In the genomic region with DNA sequence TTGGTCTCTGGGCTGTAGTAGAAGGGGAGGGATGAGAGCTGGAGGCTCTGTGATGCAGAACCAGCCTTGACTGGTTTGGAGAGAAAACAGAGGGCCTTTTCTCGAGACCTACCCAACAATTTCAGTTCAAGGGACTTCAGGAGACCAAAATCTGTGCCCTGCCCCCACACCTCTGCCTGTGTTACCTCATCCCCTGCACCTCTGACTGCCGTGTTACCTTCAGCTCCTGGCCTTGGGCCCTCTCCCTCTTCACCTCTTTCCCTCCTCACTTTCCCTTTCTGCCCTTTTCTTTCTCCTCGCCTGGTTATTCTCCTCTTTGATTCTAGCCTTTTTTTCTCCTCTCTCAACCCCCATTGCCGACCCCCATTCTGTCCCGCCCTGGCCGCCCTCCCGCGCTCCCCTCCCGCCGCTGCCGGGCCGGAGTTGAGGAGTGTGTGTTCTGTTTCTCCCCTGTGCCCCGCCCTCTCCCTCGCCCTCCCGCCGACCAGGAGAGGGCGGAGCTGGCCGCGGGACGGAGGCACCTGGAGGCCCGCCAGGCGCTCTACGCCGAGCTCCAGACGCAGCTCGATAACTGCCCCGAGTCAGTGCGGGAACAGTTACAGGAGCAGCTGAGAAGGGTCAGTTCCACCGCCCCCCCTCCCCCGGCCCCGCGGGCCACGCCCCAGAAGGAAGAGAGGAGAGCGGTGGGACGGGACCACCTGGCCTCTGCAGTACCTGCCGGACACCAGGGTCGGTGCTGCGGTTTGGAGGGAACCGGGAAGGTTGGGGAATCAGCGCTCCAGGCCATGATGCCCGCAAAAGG, we compare ENCODE assay signal across 10 cellular contexts. TPM values are rescaled to one million over a fixed set of nuclear protein-coding genes. Genes with fewer than 3 reads are reported as not detected.
A peak's percentile ranks its signal among the peaks of the same experiment; 100 is the strongest.
DNase-seq lines count a peak whose midpoint lies in the region; ATAC-seq and TF ChIP-seq lines count a peak whose summit lies in the region.
"Had no signal": no experiment of that assay in that cellular context is flagged by ENCODE, and none has a peak within 500 bp of the region (broad histone marks: within the 10 kb centered on the region; RNA-seq: fewer than 3 reads in every experiment).

No MANE protein-coding gene starts in this region.

- no peaks in the 10 kb centered on the region for H3K9me3 ChIP-seq in ectodermal cell (ENCODE audit: control insufficient read depth, low read length)

- peak overlapping the region; percentile 34 for H3K4me3 ChIP-seq in ectodermal cell (ENCODE audit: insufficient read depth, low read depth, low read length)

- ATAC-seq in HG02973 (IDR thresholded peaks at IDR 0.05; ENCODE audit: unreplicated experiment), result no peak
- ATAC-seq in HG02870 (IDR thresholded peaks at IDR 0.05; ENCODE audit: unreplicated experiment), result no peak

- in situ Hi-C loops in G401 (cut with HindIII; ENCODE audit: low sequenced_read_pairs), result no loop called here

- CTCF ChIA-PET in GM10248 (lab: Yijun Ruan, JAX), result no interaction called here

- no peak for TF ChIP-seq CTCF in GM10248 (IDR thresholded peaks at IDR 0.05; ENCODE audit: control extremely low read depth, extremely low read depth, low read depth, missing control alignments)

- DNase-seq in G401 (ENCODE audit: low spot score) (peak; percentile 85), NCI-H526 (lab: John Stamatoyannopoulos, UW) (peak; percentile 91 to 99), medulla oblongata (ENCODE audit: extremely low spot score) (peak; percentile 53), NCI-H187 treated with DMSO at 0.1 percent for 48 hours (lab: John Stamatoyannopoulos, UW) (no peak), GM10248 (ENCODE audit: extremely low spot score) (no peak)

- POLR2A ChIA-PET in GM10248 (lab: Yijun Ruan, JAX), result no interaction called here

- 1 to 2% methylated on average over 41 of the region's 41 CpGs for WGBS in ectodermal cell, 2 experiments

- H3K36me3 ChIP-seq in ectodermal cell (ENCODE audit: control insufficient read depth, insufficient read depth, low read length), result peaks cover 25% of the 10 kb centered on the region

- no peaks in the 10 kb centered on the region for H3K27me3 ChIP-seq in ectodermal cell (ENCODE audit: control insufficient read depth, insufficient read depth, low read length, poor library complexity, severe bottlenecking)

- peaks cover 25% of the 10 kb centered on the region for H3K4me1 ChIP-seq in ectodermal cell (ENCODE audit: control insufficient read depth, insufficient read depth, low read length)

- peak overlapping the region; percentile 50 for H3K27ac ChIP-seq in ectodermal cell (ENCODE audit: insufficient read depth, low read depth, low read length, poor library complexity, severe bottlenecking)

RNA-seq across cellular contexts. Expression of a gene that starts 27.2 kb away (rescaled TPM):
- 32.6 and 40.6 TPM in 2 replicates for total RNA-seq in G401 (2014; rRNA removed; shearing (Covaris generic))
- polyA plus RNA-seq in ectodermal cell (2013, experiment 1 of 4), result 106 TPM
- polyA plus RNA-seq in ectodermal cell (2013, experiment 2 of 4), result 108 TPM
- 87.9 TPM for polyA plus RNA-seq in ectodermal cell (2013, experiment 3 of 4)
- polyA plus RNA-seq in ectodermal cell (2013, experiment 4 of 4), result 98.6 TPM

RNA-seq across cellular contexts. Expression of a gene that starts 44.8 kb away (rescaled TPM):
- total RNA-seq in G401 (2014; rRNA removed; shearing (Covaris generic)), result not detected in 2 replicates
- not detected for polyA plus RNA-seq in ectodermal cell (2013, experiment 1 of 4)
- polyA plus RNA-seq in ectodermal cell (2013, experiment 2 of 4), result not detected
- polyA plus RNA-seq in ectodermal cell (2013, experiment 3 of 4), result not detected
- not detected for polyA plus RNA-seq in ectodermal cell (2013, experiment 4 of 4)
- total RNA-seq: HT1080, lower leg skin had no signal

Comparison
In these comparisons a context has a peak if more than half of its experiments do, and no peak if none do; other contexts are left out.
1. DNase-seq: peak in G401 (single experiment), NCI-H526 (2 of 2) and medulla oblongata (single experiment); none in NCI-H187 treated with DMSO at 0.1 percent for 48 hours (single experiment) and GM10248 (single experiment).